In genomic region chr13:30032263-30032662, GRCh38 we compare ENCODE assay signal across 1 cellular context.
TF ChIP-seq lines count a peak whose summit lies in the region.

No MANE protein-coding gene starts in this region.

TF ChIP-seq in HepG2, 621 proteins besides CTCF, POLR2A, EP300 and RAD21 (continued from another document):
- TF ChIP-seq HOXD1 (CRISPR knock-in tag; IDR thresholded peaks at IDR 0.05) (no peak), MNT (IDR thresholded peaks at IDR 0.05) (peak; percentile 86)
